15 cellular contexts compared by ENCODE assay signal in genomic region chr3:140911822-140912221, GRCh38. TPM values are rescaled to one million over a fixed set of nuclear protein-coding genes. Genes with fewer than 3 reads are reported as not detected.
A peak's percentile ranks its signal among the peaks of the same experiment; 100 is the strongest.
DNase-seq lines count a peak whose midpoint lies in the region; ATAC-seq lines count a peak whose summit lies in the region.
"Had no signal": no experiment of that assay in that cellular context is flagged by ENCODE, and none has a peak within 500 bp of the region (broad histone marks: within the 10 kb centered on the region; RNA-seq: fewer than 3 reads in every experiment).

No MANE protein-coding gene starts in this region.

- DNase-seq in DMS79 (lab: John Stamatoyannopoulos, UW) (peak; percentile 69), NCI-H1417 treated with DMSO at 0.1 percent for 48 hours (lab: John Stamatoyannopoulos, UW) (peak; percentile 56), NCI-H69 (lab: John Stamatoyannopoulos, UW) (peak; percentile 91), left lobe of liver (ENCODE audit: low spot score) (no peak), occipital lobe (lab: John Stamatoyannopoulos, UW) (no peak), cerebellum (ENCODE audit: low spot score) (no peak), retina (no peak)
- no peak for DNase-seq in stimulated activated CD4-positive, alpha-beta T cell treated with anti-CD3 and anti-CD28 coated beads, Interleukin-12 subunit alpha, Interleukin-12 subunit beta, amount 100 ng/mL, for 4 hours
- DNase-seq: activated naive CD8-positive, alpha-beta T cell treated with anti-CD3 and anti-CD28 coated beads, Interleukin-2, amount 10 ng/mL, durations not matched to agents 7 days and 5 days; body of pancreas; CD8-positive, alpha-beta memory T cell; Karpas-422; NCI-H1436 treated with DMSO at 0.1 percent for 48 hours; sigmoid colon; stimulated activated naive CD8-positive, alpha-beta T cell treated with anti-CD3 and anti-CD28 coated beads, Interleukin-15, Interleukin-2, amounts not matched to agents 100 U/mL and 50 U/mL, for 24 hours had no signal

- peak; percentile 33 for ATAC-seq in left lobe of liver
- ATAC-seq: body of pancreas; stimulated activated naive CD8-positive, alpha-beta T cell treated with anti-CD3 and anti-CD28 coated beads, Interleukin-15, Interleukin-2, amounts not matched to agents 100 U/mL and 50 U/mL, for 24 hours had no signal

RNA-seq across cellular contexts. Expression of gene SLC25A36, which starts 29.8 kb away (rescaled TPM):
- 3.3 TPM for total RNA-seq in left lobe of liver
- total RNA-seq in occipital lobe: 228 TPM
- total RNA-seq in cerebellum: 187 TPM

Comparison
In these comparisons a context has a peak if more than half of its experiments do, and no peak if none do; other contexts are left out.
1. DNase-seq: peak in DMS79 (single experiment), NCI-H1417 treated with DMSO at 0.1 percent for 48 hours (single experiment) and NCI-H69 (single experiment); none in left lobe of liver (single experiment), stimulated activated CD4-positive, alpha-beta T cell treated with anti-CD3 and anti-CD28 coated beads, Interleukin-12 subunit alpha, Interleukin-12 subunit beta, amount 100 ng/mL, for 4 hours (single experiment), occipital lobe (single experiment), cerebellum (single experiment) and retina (single experiment).
2. RNA of gene SLC25A36, which starts 29.8 kb away (total RNA-seq): 228 TPM in occipital lobe (single experiment) and 187 TPM in cerebellum (single experiment); 3.3 TPM in left lobe of liver (single experiment); every median in the first group is over 10 times any median in the second.